Comparison of ENCODE assay signal across 13 cellular contexts in the genomic region with DNA sequence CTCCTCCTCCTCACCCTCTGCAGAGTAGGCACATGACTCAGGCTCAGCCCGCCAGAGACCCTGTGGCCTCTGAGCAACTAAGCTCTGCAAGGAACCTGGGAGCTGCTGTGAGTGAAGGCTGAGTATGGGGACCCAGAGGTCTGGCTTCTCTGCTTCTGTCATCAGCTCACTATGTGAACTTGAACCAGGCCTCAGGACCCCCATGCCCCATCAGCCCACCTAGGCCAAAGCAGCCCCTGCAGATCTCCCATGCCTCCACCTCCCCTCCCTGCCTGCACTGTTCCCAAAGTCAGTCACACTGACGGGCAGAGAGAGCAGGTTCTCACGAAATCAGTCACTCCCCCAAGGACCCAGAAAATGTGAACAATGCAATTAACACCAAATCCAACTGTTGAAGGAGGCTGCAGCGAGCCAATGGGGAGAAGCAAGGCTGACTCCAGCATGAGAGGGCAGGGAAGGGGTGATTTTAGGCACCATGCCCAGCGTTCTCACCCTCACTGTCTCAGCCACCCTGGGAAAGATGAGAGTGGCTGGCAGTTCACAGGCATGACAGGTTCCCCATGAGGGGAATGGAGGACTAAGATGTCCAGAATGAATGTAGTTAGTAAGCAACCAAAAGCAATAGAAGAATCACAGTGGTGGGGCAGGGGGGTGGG.
DNase-seq lines count a peak whose midpoint lies in the region; ATAC-seq and TF ChIP-seq lines count a peak whose summit lies in the region.
"Had no signal": no experiment of that assay in that cellular context is flagged by ENCODE, and none has a peak within 500 bp of the region (broad histone marks: within the 10 kb centered on the region; RNA-seq: fewer than 3 reads in every experiment).

No MANE protein-coding gene starts in this region.

- H3K79me1 ChIP-seq in IMR-90 (ENCODE audit: low read depth in 1 of 2, low read length in 2 of 2), result no peaks in the 10 kb centered on the region

- H2BK5ac ChIP-seq in IMR-90 (ENCODE audit: low read depth, low read length, poor library complexity, severe bottlenecking), result no peak overlapping the region

- in situ Hi-C loops in IMR-90 (cut with MboI; ENCODE audit: low sequenced_read_pairs), result loop anchor here (5.0 kb wide), 1 partner anchor 80 kb away; no protein-coding TSS in a partner anchor

- WGBS in IMR-90 (ENCODE audit: extremely low coverage in 2 of 2, insufficient read length in 1 of 2), 2 experiments, result 80% methylated on average over 2 of the region's 5 CpGs; no CpG with 5 or more reads in 1 of the 2 experiments

- no peaks in the 10 kb centered on the region for H3K9me3 Mint-ChIP-seq in activated T-helper 1 cell treated with anti-CD3 and anti-CD28 coated beads, Interleukin-12 subunit alpha, Interleukin-12 subunit beta, Interleukin-2, Interleukin-4 antibody, amounts not matched to agents 30 ng/mL and 10 ng/mL and 1 ng/mL, durations not matched to agents 14 hours and 24 hours and 36 hours
- H3K9me3 Mint-ChIP-seq: T-cell had no signal

- H3K27ac ChIP-seq in IMR-90 (ENCODE audit: insufficient read depth, low read length), result no peak overlapping the region
- H3K27ac ChIP-seq in substantia nigra (ENCODE audit: low read depth, low read length, poor library complexity, severe bottlenecking), result peak overlapping the region; percentile 53
- H3K27ac ChIP-seq: right lobe of liver had no signal

- H4K20me1 ChIP-seq in IMR-90 (ENCODE audit: insufficient read depth, low read length), result no peaks in the 10 kb centered on the region

- dilution Hi-C loops in IMR-90 (cut with HindIII; ENCODE audit: low sequenced_read_pairs, unreplicated experiment), result no loop called here

- ATAC-seq in IMR-90 (ENCODE audit: low read depth), result no peak; the same call in 1 of the 2 replicates
- no peak for ATAC-seq in GM18502 (IDR thresholded peaks at IDR 0.05; ENCODE audit: poor library complexity, unreplicated experiment)
- ATAC-seq: T-cell had no signal

- H3K9me3 ChIP-seq in IMR-90 (ENCODE audit: control insufficient read depth, insufficient read depth, low read length), result 0 out of 2 replicates have a peak, but pooled peaks cover 3% of the 10 kb centered on the region
- H3K9me3 ChIP-seq: Caco-2, right lobe of liver had no signal

- peak overlapping the region; percentile 4 for H3K27ac Mint-ChIP-seq in activated T-helper 1 cell treated with anti-CD3 and anti-CD28 coated beads, Interleukin-12 subunit alpha, Interleukin-12 subunit beta, Interleukin-2, Interleukin-4 antibody, amounts not matched to agents 30 ng/mL and 10 ng/mL and 1 ng/mL, durations not matched to agents 14 hours and 24 hours and 36 hours
- H3K27ac Mint-ChIP-seq: T-cell had no signal

- H3K4me3 ChIP-seq in IMR-90 (ENCODE audit: insufficient read depth, low read depth, low read length), result no peak overlapping the region
- H3K4me3 ChIP-seq: right lobe of liver had no signal

- TF ChIP-seq RAD21 in IMR-90 (IDR thresholded peaks at IDR 0.05; ENCODE audit: low read length), result no peak

- no peaks in the 10 kb centered on the region for H3K27me3 ChIP-seq in IMR-90 (ENCODE audit: control insufficient read depth, insufficient read depth, low read length)
- H3K27me3 ChIP-seq: right lobe of liver had no signal

- intact Hi-C loops in IMR-90 (cut with micrococcal nuclease), result no loop called here
- intact Hi-C loops in activated T-helper 1 cell treated with anti-CD3 and anti-CD28 coated beads, Interleukin-12 subunit alpha, Interleukin-12 subunit beta, Interleukin-2, Interleukin-4 antibody, amounts not matched to agents 30 ng/mL and 10 ng/mL and 1 ng/mL, durations not matched to agents 14 hours and 24 hours and 36 hours (cut with micrococcal nuclease), result no loop called here

- H2AK9ac ChIP-seq in IMR-90 (replicated peaks; ENCODE audit: low read depth, low read length, poor library complexity), result peak overlapping the region; percentile 66

- H2BK20ac ChIP-seq in IMR-90 (ENCODE audit: low read depth, low read length), result no peak overlapping the region

- no peak overlapping the region for H3K9ac ChIP-seq in IMR-90 (ENCODE audit: low read depth, low read length)

- no TSS peak for BruUV-seq in IMR-90 (replicated peaks; lab: Mats Ljungman, UMichigan)

- 0 out of 2 replicates have a peak overlapping the region, but pooled peaks have one; percentile 3 for H2AK5ac ChIP-seq in IMR-90 (ENCODE audit: low read depth, low read length)

- no peak overlapping the region for H3K14ac ChIP-seq in IMR-90 (replicated peaks; ENCODE audit: low read depth, low read length)

- no peak overlapping the region for H2BK15ac ChIP-seq in IMR-90 (ENCODE audit: low read depth, low read length)

- peak overlapping the region; percentile 83 for H2AFZ ChIP-seq in IMR-90 (replicated peaks; ENCODE audit: low read length, poor library complexity)

- no peak overlapping the region for H2BK120ac ChIP-seq in IMR-90 (ENCODE audit: low read depth, low read length)

- no peak overlapping the region for H4K5ac ChIP-seq in IMR-90 (ENCODE audit: low read depth, low read length)

- no peak overlapping the region for H3K56ac ChIP-seq in IMR-90 (ENCODE audit: extremely low read depth, insufficient read depth, low read length)

- 0 out of 2 replicates have a peak, but pooled peaks cover 3% of the 10 kb centered on the region for H3K9me1 ChIP-seq in IMR-90 (ENCODE audit: insufficient read depth, low read length)

- no peak for TF ChIP-seq POLR2A in IMR-90 (IDR thresholded peaks at IDR 0.05; ENCODE audit: low read depth, low read length)

- peaks cover 2% of the 10 kb centered on the region for H3K36me3 Mint-ChIP-seq in activated T-helper 1 cell treated with anti-CD3 and anti-CD28 coated beads, Interleukin-12 subunit alpha, Interleukin-12 subunit beta, Interleukin-2, Interleukin-4 antibody, amounts not matched to agents 30 ng/mL and 10 ng/mL and 1 ng/mL, durations not matched to agents 14 hours and 24 hours and 36 hours (ENCODE audit: low read depth)
- H3K36me3 Mint-ChIP-seq: T-cell had no signal

- no peak overlapping the region for H3K4ac ChIP-seq in IMR-90 (ENCODE audit: low read depth, low read length)

- peaks cover 39% of the 10 kb centered on the region for H3K4me1 Mint-ChIP-seq in activated T-helper 1 cell treated with anti-CD3 and anti-CD28 coated beads, Interleukin-12 subunit alpha, Interleukin-12 subunit beta, Interleukin-2, Interleukin-4 antibody, amounts not matched to agents 30 ng/mL and 10 ng/mL and 1 ng/mL, durations not matched to agents 14 hours and 24 hours and 36 hours (ENCODE audit: low read depth)

- H4K8ac ChIP-seq in IMR-90 (ENCODE audit: low read depth in 2 of 2, low read length in 2 of 2), result no peak overlapping the region

- TF ChIP-seq CTCF in IMR-90 (conservative IDR thresholded peaks at IDR 0.05; ENCODE audit: low read depth, low read length), result no peak

- DNase-seq in IMR-90, result no peak
- no peak for DNase-seq in activated T-helper 1 cell treated with anti-CD3 and anti-CD28 coated beads, Interleukin-12 subunit alpha, Interleukin-12 subunit beta, Interleukin-2, Interleukin-4 antibody, amounts not matched to agents 30 ng/mL and 10 ng/mL and 1 ng/mL, durations not matched to agents 14 hours and 24 hours and 36 hours (ENCODE audit: low spot score)
- DNase-seq in kidney tubule cell (ENCODE audit: low spot score), result peak; percentile 32
- DNase-seq in substantia nigra (lab: John Stamatoyannopoulos, UW), result no peak
- DNase-seq in CD1c-positive myeloid dendritic cell (ENCODE audit: extremely low spot score), result no peak
- no peak for DNase-seq in stimulated activated naive CD4-positive, alpha-beta T cell treated with Interleukin-2 at 50 U/mL for 16 hours (lab: John Stamatoyannopoulos, UW)
- DNase-seq: activated CD4-positive, alpha-beta T cell treated with anti-CD3 and anti-CD28 coated beads, Interleukin-2, amount 50 U/mL, for 1 hour; activated naive CD4-positive, alpha-beta T cell treated with anti-CD3 and anti-CD28 coated beads, Interleukin-2, amount 50 U/mL, for 16 hours; Caco-2; cortex of kidney had no signal

- H3K4me3 Mint-ChIP-seq in activated T-helper 1 cell treated with anti-CD3 and anti-CD28 coated beads, Interleukin-12 subunit alpha, Interleukin-12 subunit beta, Interleukin-2, Interleukin-4 antibody, amounts not matched to agents 30 ng/mL and 10 ng/mL and 1 ng/mL, durations not matched to agents 14 hours and 24 hours and 36 hours, result no peak overlapping the region
- H3K4me3 Mint-ChIP-seq: T-cell had no signal

- H3K4me1 ChIP-seq in IMR-90 (ENCODE audit: control insufficient read depth, insufficient read depth, low read length), result peaks cover 11% of the 10 kb centered on the region; the same call in 1 of the 2 replicates
- H3K4me1 ChIP-seq: Caco-2, right lobe of liver had no signal

- POLR2A ChIA-PET in IMR-90 (lab: Charles Lee; ENCODE audit: unreplicated experiment), result interaction anchor here (0.6 kb wide), 1 partner anchor 28 kb away, joined by 5 read pairs; no protein-coding TSS in a partner anchor

- no peaks in the 10 kb centered on the region for H3K36me3 ChIP-seq in IMR-90 (ENCODE audit: control insufficient read depth, insufficient read depth, low read length)
- H3K36me3 ChIP-seq: right lobe of liver had no signal

- H3K18ac ChIP-seq in IMR-90 (ENCODE audit: low read depth, low read length), result no peak overlapping the region

- CTCF ChIA-PET in IMR-90 (lab: Yijun Ruan, JAX), result interaction anchor here (0.6 to 1.4 kb wide), 3 partner anchors 28 to 102 kb away, joined by 3 read pairs; no protein-coding TSS in a partner anchor

- no peaks in the 10 kb centered on the region for H3K27me3 Mint-ChIP-seq in activated T-helper 1 cell treated with anti-CD3 and anti-CD28 coated beads, Interleukin-12 subunit alpha, Interleukin-12 subunit beta, Interleukin-2, Interleukin-4 antibody, amounts not matched to agents 30 ng/mL and 10 ng/mL and 1 ng/mL, durations not matched to agents 14 hours and 24 hours and 36 hours (ENCODE audit: insufficient read depth)
- H3K27me3 Mint-ChIP-seq: T-cell had no signal

- H3K23ac ChIP-seq in IMR-90 (ENCODE audit: low read depth, low read length), result no peak overlapping the region

- no peak overlapping the region for H3K4me2 ChIP-seq in IMR-90 (ENCODE audit: low read depth, low read length)

- no peak overlapping the region for H4K91ac ChIP-seq in IMR-90 (ENCODE audit: insufficient read depth, low read depth, low read length)

TF ChIP-seq in IMR-90, 13 proteins besides CTCF, POLR2A, EP300 and RAD21 (continues in another document):
- TF ChIP-seq SMC3 (IDR thresholded peaks at IDR 0.05; ENCODE audit: low read depth, low read length) (no peak), RFX5 (IDR thresholded peaks at IDR 0.05; ENCODE audit: low read depth, low read length) (no peak), MAZ (IDR thresholded peaks at IDR 0.05; ENCODE audit: borderline replicate concordance, low read depth, low read length) (no peak), RCOR1 (IDR thresholded peaks at IDR 0.05; ENCODE audit: insufficient replicate concordance, low read length) (no peak)
- TF ChIP-seq, protein P1, sequence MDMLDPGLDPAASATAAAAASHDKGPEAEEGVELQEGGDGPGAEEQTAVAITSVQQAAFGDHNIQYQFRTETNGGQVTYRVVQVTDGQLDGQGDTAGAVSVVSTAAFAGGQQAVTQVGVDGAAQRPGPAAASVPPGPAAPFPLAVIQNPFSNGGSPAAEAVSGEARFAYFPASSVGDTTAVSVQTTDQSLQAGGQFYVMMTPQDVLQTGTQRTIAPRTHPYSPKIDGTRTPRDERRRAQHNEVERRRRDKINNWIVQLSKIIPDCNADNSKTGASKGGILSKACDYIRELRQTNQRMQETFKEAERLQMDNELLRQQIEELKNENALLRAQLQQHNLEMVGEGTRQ (IDR thresholded peaks at IDR 0.05; ENCODE audit: low read depth, low read length), result no peak
